In genomic region chr6:32716396-32716795, GRCh38 we compare ENCODE assay signal across 29 cellular contexts. TPM values are rescaled to one million over a fixed set of nuclear protein-coding genes. Genes with fewer than 3 reads are reported as not detected.
"Had no signal": no experiment of that assay in that cellular context is flagged by ENCODE, and none has a peak within 500 bp of the region (broad histone marks: within the 10 kb centered on the region; RNA-seq: fewer than 3 reads in every experiment).

No MANE protein-coding gene starts in this region.

- H3K4me1 ChIP-seq: breast epithelium, esophagus squamous epithelium, gastroesophageal sphincter, parathyroid adenoma, upper lobe of right lung had no signal

- ATAC-seq: activated T-cell treated with anti-CD3 and anti-CD28 coated beads, Interleukin-2, amount 50 U/mL, for 72 hours; gastroesophageal sphincter; left colon; mucosa of descending colon; right cardiac atrium; stimulated activated naive CD8-positive, alpha-beta T cell treated with anti-CD3 and anti-CD28 coated beads, Interleukin-15, Interleukin-2, amounts not matched to agents 100 U/mL and 50 U/mL, for 24 hours; upper lobe of right lung had no signal

- DNase-seq: activated B cell treated with CpG ODN at 0.5 μM for 24 hours; activated CD4-positive, alpha-beta T cell treated with anti-CD3 and anti-CD28 coated beads for 4 hours; activated CD4-positive, alpha-beta T cell treated with anti-CD3 and anti-CD28 coated beads, Interleukin-2, amount 50 U/mL, for 48 hours; activated effector memory CD4-positive, alpha-beta T cell treated with Interleukin-2 at 50 U/mL for 16 hours; activated naive CD4-positive, alpha-beta T cell treated with anti-CD3 and anti-CD28 coated beads for 36 hours; activated naive CD8-positive, alpha-beta T cell treated with anti-CD3 and anti-CD28 coated beads, Interleukin-2, amount 10 ng/mL, durations not matched to agents 7 days and 5 days; activated T-cell treated with anti-CD3 and anti-CD28 coated beads, Interleukin-2, amount 50 U/mL, for 72 hours; amniotic stem cell; cerebellar nuclear complex; esophagus squamous epithelium; head of caudate nucleus; left colon; mucosa of descending colon; naive B cell; nucleus accumbens; right cardiac atrium; stimulated activated CD4-positive, alpha-beta T cell treated with anti-CD3 and anti-CD28 coated beads, Interleukin-12 subunit alpha, Interleukin-12 subunit beta, amount 100 ng/mL, for 4 hours; stimulated activated CD4-positive, alpha-beta T cell treated with anti-CD3 and anti-CD28 coated beads, Interleukin-4, amount 100 ng/mL, for 4 hours; stimulated activated naive CD8-positive, alpha-beta T cell treated with anti-CD3 and anti-CD28 coated beads, Interleukin-15, Interleukin-2, amounts not matched to agents 100 U/mL and 50 U/mL, for 24 hours; T-helper 9 cell; upper lobe of right lung had no signal

- H3K9me3 ChIP-seq: breast epithelium, esophagus squamous epithelium, gastroesophageal sphincter, mucosa of descending colon, upper lobe of right lung had no signal

- H3K27ac ChIP-seq: breast epithelium, coronary artery, esophagus squamous epithelium, gastroesophageal sphincter, parathyroid adenoma, upper lobe of right lung had no signal

- H2AFZ ChIP-seq: parathyroid adenoma had no signal

- H3K9ac ChIP-seq: parathyroid adenoma had no signal

- H3K27me3 ChIP-seq: breast epithelium, upper lobe of right lung had no signal

- H3K36me3 ChIP-seq: breast epithelium, esophagus squamous epithelium, gastroesophageal sphincter, upper lobe of right lung had no signal

- H3K4me3 ChIP-seq: breast epithelium, coronary artery, esophagus squamous epithelium, gastroesophageal sphincter, mucosa of descending colon, upper lobe of right lung had no signal

- H3K79me2 ChIP-seq: parathyroid adenoma had no signal

- FAIRE-seq: keratinocyte had no signal

RNA-seq across cellular contexts. Expression of gene HLA-DQA2, which starts 24.8 kb away (rescaled TPM):
- total RNA-seq: activated naive CD4-positive, alpha-beta T cell treated with anti-CD3 and anti-CD28 coated beads for 36 hours; pulmonary artery endothelial cell; skeletal muscle tissue had no signal
- polyA plus RNA-seq: keratinocyte, neural cell, right cardiac atrium had no signal

RNA-seq across cellular contexts. Expression of gene HLA-DQB2, which starts 46.9 kb away (rescaled TPM):
- total RNA-seq: activated naive CD4-positive, alpha-beta T cell treated with anti-CD3 and anti-CD28 coated beads for 36 hours; activated naive CD8-positive, alpha-beta T cell treated with anti-CD3 and anti-CD28 coated beads, Interleukin-2, amount 10 ng/mL, durations not matched to agents 7 days and 5 days; pulmonary artery endothelial cell; skeletal muscle tissue had no signal
- polyA plus RNA-seq: keratinocyte, neural cell, right cardiac atrium had no signal

RNA-seq across cellular contexts. Expression of gene HLA-DQB1, which starts 49.9 kb away (rescaled TPM):
- total RNA-seq: pulmonary artery endothelial cell had no signal
- polyA plus RNA-seq: neural cell had no signal
